Comparison of ENCODE assay signal across 17 cellular contexts in the genomic region with DNA sequence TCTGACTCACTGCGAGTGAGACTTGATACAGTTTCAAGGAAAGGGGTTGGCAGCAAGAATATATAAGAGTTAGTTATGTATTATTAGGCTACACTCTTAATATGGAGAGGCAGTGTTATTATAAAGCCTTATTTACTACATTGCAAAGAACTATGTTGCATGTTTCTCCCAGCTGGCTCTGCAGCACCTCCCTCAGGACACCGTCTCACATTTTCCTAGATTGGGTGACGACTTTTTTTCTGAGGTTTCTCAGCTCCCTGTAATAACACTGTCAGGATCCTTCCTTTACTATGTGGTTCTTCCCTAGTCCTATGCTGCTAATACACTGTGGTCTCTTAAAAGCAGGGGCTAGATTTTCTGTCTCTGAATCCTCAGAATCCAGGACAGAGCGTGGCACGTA.
DNase-seq lines count a peak whose midpoint lies in the region; ATAC-seq and TF ChIP-seq lines count a peak whose summit lies in the region.
"Had no signal": no experiment of that assay in that cellular context is flagged by ENCODE, and none has a peak within 500 bp of the region (broad histone marks: within the 10 kb centered on the region; RNA-seq: fewer than 3 reads in every experiment).

No MANE protein-coding gene starts in this region.

- H3K27ac Mint-ChIP-seq in natural killer cell: peak overlapping the region; percentile 52 to 68
- H3K27ac Mint-ChIP-seq in natural killer cell treated with Interleukin-12 subunit alpha and Interleukin-12 subunit beta and Interleukin-15 and Interleukin-18, amount 100 ng/mL, for 72 hours: peak overlapping the region in 1 of 2 donors; percentile 71
- H3K27ac Mint-ChIP-seq: B cell had no signal

- H3K27me3 Mint-ChIP-seq in natural killer cell (ENCODE audit: low read depth in 2 of 2): no peaks in the 10 kb centered on the region
- no peaks in the 10 kb centered on the region for H3K27me3 Mint-ChIP-seq in natural killer cell treated with Interleukin-12 subunit alpha and Interleukin-12 subunit beta and Interleukin-15 and Interleukin-18, amount 100 ng/mL, for 72 hours
- H3K27me3 Mint-ChIP-seq: B cell had no signal

- no peak for TF ChIP-seq CTCF in natural killer cell (IDR thresholded peaks at IDR 0.05)

- H3K9me3 Mint-ChIP-seq in natural killer cell: no peaks in the 10 kb centered on the region
- H3K9me3 Mint-ChIP-seq in natural killer cell treated with Interleukin-12 subunit alpha and Interleukin-12 subunit beta and Interleukin-15 and Interleukin-18, amount 100 ng/mL, for 72 hours: no peaks in the 10 kb centered on the region

- no peaks in the 10 kb centered on the region for H3K36me3 Mint-ChIP-seq in natural killer cell
- H3K36me3 Mint-ChIP-seq in natural killer cell treated with Interleukin-12 subunit alpha and Interleukin-12 subunit beta and Interleukin-15 and Interleukin-18, amount 100 ng/mL, for 72 hours: peaks cover 21% of the 10 kb centered on the region

- no peak for ATAC-seq in natural killer cell
- no peak for ATAC-seq in natural killer cell treated with Interleukin-12 subunit alpha and Interleukin-12 subunit beta and Interleukin-15 and Interleukin-18, amount 100 ng/mL, for 72 hours
- ATAC-seq in SK-N-SH treated with all-trans-retinoic acid at 6 μM for 48 hours: peak; percentile 53
- no peak for ATAC-seq in HG02798 (IDR thresholded peaks at IDR 0.05; ENCODE audit: poor library complexity, unreplicated experiment)
- no peak for ATAC-seq in GM18520 (IDR thresholded peaks at IDR 0.05; ENCODE audit: unreplicated experiment)
- no peak for ATAC-seq in stimulated activated naive CD8-positive, alpha-beta T cell treated with anti-CD3 and anti-CD28 coated beads, Interleukin-15, Interleukin-2, amounts not matched to agents 100 U/mL and 50 U/mL, for 24 hours
- ATAC-seq: lower lobe of right lung, pancreas had no signal

- intact Hi-C loops in natural killer cell (cut with micrococcal nuclease): no loop called here

- no peak for DNase-seq in natural killer cell
- no peak for DNase-seq in natural killer cell treated with Interleukin-12 subunit alpha and Interleukin-12 subunit beta and Interleukin-15 and Interleukin-18, amount 100 ng/mL, for 72 hours (ENCODE audit: low spot score)
- DNase-seq in fibroblast of gingiva (ENCODE audit: low read depth): peak; percentile 18
- no peak for DNase-seq in NCI-H1436 (lab: John Stamatoyannopoulos, UW)
- no peak for DNase-seq in stimulated activated naive CD8-positive, alpha-beta T cell treated with anti-CD3 and anti-CD28 coated beads, Interleukin-15, Interleukin-2, amounts not matched to agents 100 U/mL and 50 U/mL, for 24 hours
- DNase-seq: activated CD4-positive, alpha-beta T cell treated with anti-CD3 and anti-CD28 coated beads for 48 hours; activated gamma-delta T cell treated with Interleukin-2 at 50 U/mL for 16 hours; colonic mucosa; glutamatergic neuron; lower lobe of right lung; NCI-H2029; pancreas; stimulated activated CD8-positive, alpha-beta memory T cell treated with anti-CD3 and anti-CD28 coated beads, Interleukin-4, amount 100 ng/mL, for 48 hours had no signal

- H3K4me1 Mint-ChIP-seq in natural killer cell: peaks cover 30 to 42% of the 10 kb centered on the region in 2 donors
- H3K4me1 Mint-ChIP-seq in natural killer cell treated with Interleukin-12 subunit alpha and Interleukin-12 subunit beta and Interleukin-15 and Interleukin-18, amount 100 ng/mL, for 72 hours (ENCODE audit: low read depth in 2 of 2): peaks cover 31 to 36% of the 10 kb centered on the region in 2 donors
- H3K4me1 Mint-ChIP-seq: B cell had no signal

- no peak overlapping the region for H3K4me3 Mint-ChIP-seq in natural killer cell
- no peak overlapping the region for H3K4me3 Mint-ChIP-seq in natural killer cell treated with Interleukin-12 subunit alpha and Interleukin-12 subunit beta and Interleukin-15 and Interleukin-18, amount 100 ng/mL, for 72 hours
- H3K4me3 Mint-ChIP-seq: B cell had no signal

TF ChIP-seq in SK-N-SH treated with all-trans-retinoic acid at 6 μM for 48 hours, 23 proteins besides CTCF, POLR2A, EP300 and RAD21:
- TF ChIP-seq, protein P1, sequence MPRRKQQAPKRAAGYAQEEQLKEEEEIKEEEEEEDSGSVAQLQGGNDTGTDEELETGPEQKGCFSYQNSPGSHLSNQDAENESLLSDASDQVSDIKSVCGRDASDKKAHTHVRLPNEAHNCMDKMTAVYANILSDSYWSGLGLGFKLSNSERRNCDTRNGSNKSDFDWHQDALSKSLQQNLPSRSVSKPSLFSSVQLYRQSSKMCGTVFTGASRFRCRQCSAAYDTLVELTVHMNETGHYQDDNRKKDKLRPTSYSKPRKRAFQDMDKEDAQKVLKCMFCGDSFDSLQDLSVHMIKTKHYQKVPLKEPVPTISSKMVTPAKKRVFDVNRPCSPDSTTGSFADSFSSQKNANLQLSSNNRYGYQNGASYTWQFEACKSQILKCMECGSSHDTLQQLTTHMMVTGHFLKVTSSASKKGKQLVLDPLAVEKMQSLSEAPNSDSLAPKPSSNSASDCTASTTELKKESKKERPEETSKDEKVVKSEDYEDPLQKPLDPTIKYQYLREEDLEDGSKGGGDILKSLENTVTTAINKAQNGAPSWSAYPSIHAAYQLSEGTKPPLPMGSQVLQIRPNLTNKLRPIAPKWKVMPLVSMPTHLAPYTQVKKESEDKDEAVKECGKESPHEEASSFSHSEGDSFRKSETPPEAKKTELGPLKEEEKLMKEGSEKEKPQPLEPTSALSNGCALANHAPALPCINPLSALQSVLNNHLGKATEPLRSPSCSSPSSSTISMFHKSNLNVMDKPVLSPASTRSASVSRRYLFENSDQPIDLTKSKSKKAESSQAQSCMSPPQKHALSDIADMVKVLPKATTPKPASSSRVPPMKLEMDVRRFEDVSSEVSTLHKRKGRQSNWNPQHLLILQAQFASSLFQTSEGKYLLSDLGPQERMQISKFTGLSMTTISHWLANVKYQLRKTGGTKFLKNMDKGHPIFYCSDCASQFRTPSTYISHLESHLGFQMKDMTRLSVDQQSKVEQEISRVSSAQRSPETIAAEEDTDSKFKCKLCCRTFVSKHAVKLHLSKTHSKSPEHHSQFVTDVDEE (CRISPR knock-in tag; IDR thresholded peaks at IDR 0.05): no peak
